ENCODE assay signal across 11 cellular contexts in genomic region chr13:27034678-27035111, GRCh38.
A peak's percentile ranks its signal among the peaks of the same experiment; 100 is the strongest.
DNase-seq lines count a peak whose midpoint lies in the region; FAIRE-seq and TF ChIP-seq lines count a peak whose summit lies in the region.
"Had no signal": no experiment of that assay in that cellular context is flagged by ENCODE, and none has a peak within 500 bp of the region (broad histone marks: within the 10 kb centered on the region; RNA-seq: fewer than 3 reads in every experiment).

No MANE protein-coding gene starts in this region.

- H3K27ac Mint-ChIP-seq in astrocyte (ENCODE audit: unreplicated experiment): no peak overlapping the region

- H3K36me3 Mint-ChIP-seq in astrocyte (ENCODE audit: low read depth, unreplicated experiment): no peaks in the 10 kb centered on the region

- TF ChIP-seq EP300 in transverse colon (IDR thresholded peaks at IDR 0.05; ENCODE audit: low read depth): no peak

- in situ Hi-C loops in G401 (cut with HindIII; ENCODE audit: low sequenced_read_pairs) (no loop called here), transverse colon (cut with MboI; ENCODE audit: low pct_ligation_motif_present in 1 of 4, low pct_unique_long_range_greater_than_20kb in 1 of 4, low sequenced_read_pairs in 3 of 4) (no loop called here)

- peak overlapping the region; percentile 36 for H3K4me3 ChIP-seq in astrocyte (ENCODE audit: insufficient read depth, low read depth, low read length)
- peak overlapping the region; percentile 51 for H3K4me3 ChIP-seq in iPS-15b (ENCODE audit: low read depth, low read length)
- no peak overlapping the region for H3K4me3 ChIP-seq in transverse colon

- H3K27me3 ChIP-seq in astrocyte (ENCODE audit: insufficient read depth, low read length): no peaks in the 10 kb centered on the region
- peaks cover 10% of the 10 kb centered on the region for H3K27me3 ChIP-seq in iPS-15b (ENCODE audit: control insufficient read depth, insufficient read depth, low read length)
- H3K27me3 ChIP-seq in transverse colon: no peaks in the 10 kb centered on the region

- no peaks in the 10 kb centered on the region for H3K79me2 ChIP-seq in astrocyte (ENCODE audit: insufficient read depth, low read length)

- peak overlapping the region; percentile 70 for H2AFZ ChIP-seq in astrocyte (ENCODE audit: low read depth, low read length)

- peak overlapping the region; percentile 80 for H3K4me2 ChIP-seq in astrocyte (ENCODE audit: low read length)

- peaks cover 35% of the 10 kb centered on the region for H3K4me1 ChIP-seq in astrocyte (ENCODE audit: insufficient read depth, low read length)
- H3K4me1 ChIP-seq in iPS-15b (ENCODE audit: control insufficient read depth, insufficient read depth, low read length): peaks cover 2% of the 10 kb centered on the region
- H3K4me1 ChIP-seq in transverse colon: peaks cover 0 to 15% (median 12%) of the 10 kb centered on the region in 4 donors

- no peak for FAIRE-seq in astrocyte (lab: Jason Lieb, UNC)

- DNase-seq in G401 (ENCODE audit: low spot score): peak; percentile 74
- no peak for DNase-seq in astrocyte (ENCODE audit: low read depth)
- peak in 9 of 10 donors; percentile 45 to 93 (median 63) for DNase-seq in posterior cingulate gyrus
- DNase-seq in SHP77 (lab: John Stamatoyannopoulos, UW): no peak
- no peak for DNase-seq in transverse colon
- no peak for DNase-seq in stimulated activated CD8-positive, alpha-beta memory T cell treated with anti-CD3 and anti-CD28 coated beads, Interleukin-4, amount 100 ng/mL, for 48 hours
- no peak for DNase-seq in NCI-H1417 treated with DMSO at 0.1 percent for 48 hours (lab: John Stamatoyannopoulos, UW)
- DNase-seq: DMS79 treated with DMSO at 0.1 percent for 48 hours; NCI-H524; stimulated activated CD4-positive, alpha-beta T cell treated with anti-CD3 and anti-CD28 coated beads, Interleukin-4, amount 100 ng/mL, for 1 hour had no signal

- 70% methylated on average over 17 of the region's 18 CpGs; no CpG with 5 or more reads in 1 of the 2 donors for WGBS in transverse colon (ENCODE audit: low coverage in 1 of 2), 2 donors

- no peaks in the 10 kb centered on the region for H4K20me1 ChIP-seq in astrocyte (ENCODE audit: insufficient read depth, low read length)

- no peaks in the 10 kb centered on the region for H3K36me3 ChIP-seq in astrocyte (ENCODE audit: insufficient read depth, low read length)
- no peaks in the 10 kb centered on the region for H3K36me3 ChIP-seq in iPS-15b (ENCODE audit: control insufficient read depth, insufficient read depth, low read length)
- H3K36me3 ChIP-seq in transverse colon: no peaks in the 10 kb centered on the region

- peak overlapping the region; percentile 8 for H3K4me3 Mint-ChIP-seq in astrocyte (ENCODE audit: unreplicated experiment)

- H3K27me3 Mint-ChIP-seq in astrocyte (ENCODE audit: low read depth, unreplicated experiment): no peaks in the 10 kb centered on the region

- intact Hi-C loops in posterior cingulate gyrus (cut with DNase I) (no loop called here), transverse colon (cut with DNase I; ENCODE audit: low total_unique reads) (no loop called here)

- TF ChIP-seq POLR2A in transverse colon (IDR thresholded peaks at IDR 0.05): no peak

- TF ChIP-seq CTCF in astrocyte (IDR thresholded peaks at IDR 0.05; ENCODE audit: insufficient read depth, low read depth, low read length) (no peak), transverse colon (IDR thresholded peaks at IDR 0.05) (no peak)

- peaks cover 37% of the 10 kb centered on the region for H3K4me1 Mint-ChIP-seq in astrocyte (ENCODE audit: low read depth, unreplicated experiment)

- H3K9me3 ChIP-seq in astrocyte (ENCODE audit: insufficient read depth, low read depth, low read length): no peaks in the 10 kb centered on the region
- H3K9me3 ChIP-seq in iPS-15b (ENCODE audit: control insufficient read depth, insufficient read depth, low read length): no peaks in the 10 kb centered on the region
- no peaks in the 10 kb centered on the region for H3K9me3 ChIP-seq in transverse colon

- H3K9ac ChIP-seq in astrocyte (ENCODE audit: low read length): no peak overlapping the region
- no peak overlapping the region for H3K9ac ChIP-seq in iPS-15b (ENCODE audit: low read depth, low read length)

- H3K27ac ChIP-seq in astrocyte (ENCODE audit: low read depth, low read length) (no peak overlapping the region), transverse colon (no peak overlapping the region)

- H3K9me3 Mint-ChIP-seq in astrocyte (ENCODE audit: unreplicated experiment): no peaks in the 10 kb centered on the region

Comparison
In these comparisons a context has a peak if more than half of its experiments do, and no peak if none do; other contexts are left out.
1. DNase-seq: peak in G401 (single experiment) and posterior cingulate gyrus (9 of 10); none in astrocyte (single experiment), SHP77 (0 of 2), transverse colon (single experiment), stimulated activated CD8-positive, alpha-beta memory T cell treated with anti-CD3 and anti-CD28 coated beads, Interleukin-4, amount 100 ng/mL, for 48 hours (single experiment) and NCI-H1417 treated with DMSO at 0.1 percent for 48 hours (single experiment).
2. H3K4me3 ChIP-seq: peak in astrocyte (single experiment) and iPS-15b (single experiment); none in transverse colon (0 of 4).